ENCODE assay signal across 8 cellular contexts in the genomic region with DNA sequence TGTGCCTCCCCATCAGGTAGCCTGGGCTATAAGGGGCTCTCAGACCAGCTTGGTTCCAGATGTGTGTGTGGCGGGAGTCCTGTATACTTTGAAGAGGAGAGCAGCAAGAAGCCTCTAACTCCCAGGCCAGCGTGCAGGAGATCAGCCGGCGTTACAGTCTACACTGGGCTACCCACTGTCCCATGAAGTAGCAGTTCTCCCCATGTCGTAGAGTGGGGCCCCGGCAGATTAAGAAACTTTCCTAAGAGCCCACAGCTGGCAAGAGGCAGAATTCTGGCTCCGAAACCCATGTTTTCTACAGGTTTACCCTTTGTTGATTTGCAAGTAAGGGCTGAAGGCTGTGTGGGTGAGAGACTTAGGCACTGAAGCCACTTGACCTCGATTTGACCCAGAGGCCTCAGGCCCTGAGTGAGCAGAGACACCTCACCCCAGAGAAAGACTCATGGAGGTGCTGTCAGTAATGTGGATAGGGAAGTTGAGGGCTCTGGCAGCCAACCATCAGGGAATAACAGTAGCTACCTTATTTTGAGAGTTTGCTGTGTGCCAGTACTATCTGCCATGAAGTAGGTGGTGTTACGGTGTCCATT. TPM values are rescaled to one million over a fixed set of nuclear protein-coding genes. Genes with fewer than 3 reads are reported as not detected.
DNase-seq lines count a peak whose midpoint lies in the region; ATAC-seq and TF ChIP-seq lines count a peak whose summit lies in the region.

No MANE protein-coding gene starts in this region.

- H3K4me3 ChIP-seq in right atrium auricular region (peak overlapping the region; percentile 79 to 92), epithelial cell of esophagus (ENCODE audit: low read length) (peak overlapping the region; percentile 43)

- H3K4me3 Mint-ChIP-seq in progenitor cell of endocrine pancreas (ENCODE audit: low read depth): peak overlapping the region; percentile 82

- no peaks in the 10 kb centered on the region for H3K27me3 ChIP-seq in right atrium auricular region

- peaks cover 52% of the 10 kb centered on the region for H3K4me1 Mint-ChIP-seq in progenitor cell of endocrine pancreas (ENCODE audit: low read depth)

- H3K27ac Mint-ChIP-seq in progenitor cell of endocrine pancreas: peak overlapping the region; percentile 96

- H3K9me3 ChIP-seq in right atrium auricular region: no peaks in the 10 kb centered on the region

- H3K4me1 ChIP-seq in right atrium auricular region: peaks cover 0 to 49% of the 10 kb centered on the region in 2 donors

- no peaks in the 10 kb centered on the region for H3K27me3 Mint-ChIP-seq in progenitor cell of endocrine pancreas

- H3K9me3 Mint-ChIP-seq in progenitor cell of endocrine pancreas (ENCODE audit: low read depth): no peaks in the 10 kb centered on the region

- no peaks in the 10 kb centered on the region for H3K36me3 ChIP-seq in right atrium auricular region

- intact Hi-C loops in left cardiac atrium (cut with DNase I): loop anchor here (5.0 to 10.0 kb wide), 3 partner anchors 54 to 86 kb away; no protein-coding TSS in a partner anchor

- ATAC-seq in left cardiac atrium: no peak
- ATAC-seq in GM19463 (IDR thresholded peaks at IDR 0.05; ENCODE audit: unreplicated experiment): no peak

- peak overlapping the region; percentile 99 for H3K27ac ChIP-seq in right atrium auricular region

- peak; percentile 69 for DNase-seq in right atrium auricular region (ENCODE audit: low spot score)
- no peak for DNase-seq in left cardiac atrium
- peak; percentile 27 for DNase-seq in SK-N-DZ (ENCODE audit: low spot score)
- DNase-seq in epithelial cell of esophagus (ENCODE audit: low read depth): no peak
- no peak for DNase-seq in progenitor cell of endocrine pancreas (ENCODE audit: low spot score, unreplicated experiment)
- no peak for DNase-seq in NCI-H2171 treated with DMSO at 0.1 percent for 48 hours (lab: John Stamatoyannopoulos, UW)
- no peak for DNase-seq in HuH-7 (ENCODE audit: low spot score)

- TF ChIP-seq CTCF in right atrium auricular region (IDR thresholded peaks at IDR 0.05) (no peak), epithelial cell of esophagus (IDR thresholded peaks at IDR 0.05; ENCODE audit: insufficient read depth, low read depth, low read length, missing control alignments) (no peak), progenitor cell of endocrine pancreas (IDR thresholded peaks at IDR 0.05; ENCODE audit: unreplicated experiment) (no peak)

- H3K36me3 Mint-ChIP-seq in progenitor cell of endocrine pancreas (ENCODE audit: insufficient read depth): no peaks in the 10 kb centered on the region

RNA-seq across cellular contexts. Expression of a gene that starts 0.9 kb away (rescaled TPM):
- total RNA-seq in right atrium auricular region (10 to 100 TPM; 57.6 to 76.1 TPM), left cardiac atrium (100 to 1,000 TPM in 1 of 2 donors, 10 to 100 TPM in 1; 49.5 to 107 TPM), progenitor cell of endocrine pancreas (49.9 and 53.1 TPM in 2 replicates)
- polyA plus RNA-seq in SK-N-DZ (2014; cell fraction: cytosol; rRNA removed): 2.3 and 2.7 TPM in 2 replicates
- polyA plus RNA-seq in SK-N-DZ (2014; cell fraction: nucleus; rRNA removed): 1.3 and 2.3 TPM in 2 replicates

Comparison
In these comparisons a context has a peak if more than half of its experiments do, and no peak if none do; other contexts are left out.
1. DNase-seq: peak in right atrium auricular region (single experiment) and SK-N-DZ (single experiment); none in left cardiac atrium (single experiment), epithelial cell of esophagus (single experiment), progenitor cell of endocrine pancreas (single experiment), NCI-H2171 treated with DMSO at 0.1 percent for 48 hours (single experiment) and HuH-7 (single experiment).